Comparison of ENCODE assay signal across 10 cellular contexts in the genomic region with DNA sequence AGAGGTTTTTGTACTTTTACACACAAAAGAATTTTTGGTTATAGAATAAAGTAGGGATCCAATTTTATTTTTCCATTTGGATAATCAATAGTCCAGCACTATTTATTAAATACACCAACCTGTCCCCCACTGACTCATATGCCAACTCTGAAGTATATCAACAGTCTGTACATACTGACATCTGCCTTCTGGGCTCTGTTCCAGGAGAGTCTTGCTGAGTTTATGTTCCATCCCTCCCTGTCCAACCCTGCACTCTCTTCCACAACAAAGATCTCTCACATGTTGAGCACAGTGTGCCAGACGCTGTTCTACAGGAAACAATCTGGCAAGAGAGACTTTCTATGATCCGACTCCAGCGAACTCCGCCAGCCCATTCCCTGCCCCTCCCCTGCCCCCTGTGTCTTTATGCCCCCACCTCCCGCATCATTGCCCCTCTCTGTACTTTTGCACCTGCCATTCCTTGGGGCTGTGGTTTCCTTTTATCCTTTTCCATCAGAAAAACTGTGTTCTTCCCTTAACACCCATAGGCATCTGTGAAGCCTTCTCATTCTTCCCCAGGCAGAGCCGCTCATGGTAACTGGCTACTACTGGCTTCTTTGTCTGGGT. TPM values are rescaled to one million over a fixed set of nuclear protein-coding genes. Genes with fewer than 3 reads are reported as not detected.
DNase-seq lines count a peak whose midpoint lies in the region; ATAC-seq, FAIRE-seq and TF ChIP-seq lines count a peak whose summit lies in the region.
"Had no signal": no experiment of that assay in that cellular context is flagged by ENCODE, and none has a peak within 500 bp of the region (broad histone marks: within the 10 kb centered on the region; RNA-seq: fewer than 3 reads in every experiment).

No MANE protein-coding gene starts in this region.

- H3K9me3 ChIP-seq in pancreas: no peaks in the 10 kb centered on the region

- H3K36me3 ChIP-seq in pancreas: no peaks in the 10 kb centered on the region

- intact Hi-C loops in pancreas (cut with DNase I): loop anchor here in 1 of 3 donors (10.0 kb wide), 1 partner anchor 265 kb away; no protein-coding TSS in a partner anchor

- H3K9me3 Mint-ChIP-seq in glutamatergic neuron (ENCODE audit: unreplicated experiment): peaks cover 14% of the 10 kb centered on the region
- H3K9me3 Mint-ChIP-seq in activated CD8-positive, alpha-beta T cell treated with anti-CD3 and anti-CD28 coated beads, Interleukin-2, amount 10 ng/mL, durations not matched to agents 7 days and 5 days (ENCODE audit: insufficient read depth): peaks cover 7% of the 10 kb centered on the region

- POLR2A ChIA-PET in activated CD8-positive, alpha-beta T cell treated with anti-CD3 and anti-CD28 coated beads, Interleukin-2, amount 10 ng/mL, durations not matched to agents 7 days and 5 days (lab: Charles Lee): no interaction called here

- peak; percentile 47 for DNase-seq in ELR (ENCODE audit: low read depth)
- peak; percentile 49 for DNase-seq in NCI-H2227 (lab: John Stamatoyannopoulos, UW; ENCODE audit: unreplicated experiment)
- peak; percentile 97 for DNase-seq in choroid plexus epithelial cell (ENCODE audit: low read depth)
- DNase-seq in pancreas: peak in 3 of 6 donors; percentile 46 to 49 (median 48)
- DNase-seq in hypothalamus (lab: John Stamatoyannopoulos, UW): no peak
- no peak for DNase-seq in glutamatergic neuron
- DNase-seq in activated CD8-positive, alpha-beta T cell treated with anti-CD3 and anti-CD28 coated beads, Interleukin-2, amount 10 ng/mL, durations not matched to agents 7 days and 5 days: no peak
- DNase-seq: activated CD8-positive, alpha-beta memory T cell treated with anti-CD3 and anti-CD28 coated beads, Interleukin-2, amount 10 ng/mL, durations not matched to agents 7 days and 5 days had no signal

- peak; percentile 79 to 88 (median 87) for ATAC-seq in pancreas
- ATAC-seq in HG02623 (IDR thresholded peaks at IDR 0.05; ENCODE audit: unreplicated experiment): no peak
- no peak for ATAC-seq in activated CD8-positive, alpha-beta T cell treated with anti-CD3 and anti-CD28 coated beads, Interleukin-2, amount 10 ng/mL, durations not matched to agents 7 days and 5 days
- ATAC-seq: activated CD8-positive, alpha-beta memory T cell treated with anti-CD3 and anti-CD28 coated beads, Interleukin-2, amount 10 ng/mL, durations not matched to agents 7 days and 5 days had no signal

- no peaks in the 10 kb centered on the region for H3K4me1 ChIP-seq in pancreas

- CTCF ChIA-PET in activated CD8-positive, alpha-beta T cell treated with anti-CD3 and anti-CD28 coated beads, Interleukin-2, amount 10 ng/mL, durations not matched to agents 7 days and 5 days (lab: Charles Lee): no interaction called here

- no peak for TF ChIP-seq CTCF in choroid plexus epithelial cell (conservative IDR thresholded peaks at IDR 0.05; ENCODE audit: low read depth, low read length)
- no peak for TF ChIP-seq CTCF in pancreas (IDR thresholded peaks at IDR 0.05)
- no peak for TF ChIP-seq CTCF in glutamatergic neuron (IDR thresholded peaks at IDR 0.05; ENCODE audit: partially characterized antibody, unreplicated experiment)

- peaks cover 20% of the 10 kb centered on the region for H3K4me1 Mint-ChIP-seq in glutamatergic neuron (ENCODE audit: low read depth, unreplicated experiment)
- no peaks in the 10 kb centered on the region for H3K4me1 Mint-ChIP-seq in activated CD8-positive, alpha-beta T cell treated with anti-CD3 and anti-CD28 coated beads, Interleukin-2, amount 10 ng/mL, durations not matched to agents 7 days and 5 days (ENCODE audit: low read depth)
- H3K4me1 Mint-ChIP-seq: activated CD8-positive, alpha-beta memory T cell treated with anti-CD3 and anti-CD28 coated beads, Interleukin-2, amount 10 ng/mL, durations not matched to agents 7 days and 5 days had no signal

- 8 to 10% methylated on average over 6 of the region's 6 CpGs for WGBS in pancreas, 2 donors

- H3K27ac Mint-ChIP-seq in glutamatergic neuron (ENCODE audit: unreplicated experiment): no peak overlapping the region
- no peak overlapping the region for H3K27ac Mint-ChIP-seq in activated CD8-positive, alpha-beta T cell treated with anti-CD3 and anti-CD28 coated beads, Interleukin-2, amount 10 ng/mL, durations not matched to agents 7 days and 5 days
- H3K27ac Mint-ChIP-seq: activated CD8-positive, alpha-beta memory T cell treated with anti-CD3 and anti-CD28 coated beads, Interleukin-2, amount 10 ng/mL, durations not matched to agents 7 days and 5 days had no signal

- no peak overlapping the region for H3K4me3 ChIP-seq in choroid plexus epithelial cell (ENCODE audit: low read depth, low read length)
- no peak overlapping the region for H3K4me3 ChIP-seq in pancreas

- no peaks in the 10 kb centered on the region for H3K27me3 ChIP-seq in pancreas

- FAIRE-seq in pancreas (lab: Jason Lieb, UNC): no peak

- no peak overlapping the region for H3K27ac ChIP-seq in pancreas

- H3K27me3 Mint-ChIP-seq in glutamatergic neuron (ENCODE audit: unreplicated experiment): peaks cover 3% of the 10 kb centered on the region
- H3K27me3 Mint-ChIP-seq in activated CD8-positive, alpha-beta T cell treated with anti-CD3 and anti-CD28 coated beads, Interleukin-2, amount 10 ng/mL, durations not matched to agents 7 days and 5 days (ENCODE audit: low read depth): peaks cover 37% of the 10 kb centered on the region

- H3K36me3 Mint-ChIP-seq in glutamatergic neuron (ENCODE audit: unreplicated experiment): peaks cover 14% of the 10 kb centered on the region
- peaks cover 3% of the 10 kb centered on the region for H3K36me3 Mint-ChIP-seq in activated CD8-positive, alpha-beta T cell treated with anti-CD3 and anti-CD28 coated beads, Interleukin-2, amount 10 ng/mL, durations not matched to agents 7 days and 5 days (ENCODE audit: low read depth)
- H3K36me3 Mint-ChIP-seq: activated CD8-positive, alpha-beta memory T cell treated with anti-CD3 and anti-CD28 coated beads, Interleukin-2, amount 10 ng/mL, durations not matched to agents 7 days and 5 days had no signal

- H3K4me3 Mint-ChIP-seq in glutamatergic neuron (ENCODE audit: unreplicated experiment): no peak overlapping the region
- no peak overlapping the region for H3K4me3 Mint-ChIP-seq in activated CD8-positive, alpha-beta T cell treated with anti-CD3 and anti-CD28 coated beads, Interleukin-2, amount 10 ng/mL, durations not matched to agents 7 days and 5 days
- H3K4me3 Mint-ChIP-seq: activated CD8-positive, alpha-beta memory T cell treated with anti-CD3 and anti-CD28 coated beads, Interleukin-2, amount 10 ng/mL, durations not matched to agents 7 days and 5 days had no signal

RNA-seq across cellular contexts. Expression of gene LACTBL1, which starts 3.3 kb away (rescaled TPM):
- total RNA-seq in pancreas (not detected), glutamatergic neuron (ENCODE audit: unreplicated experiment) (not detected)
- not detected for polyA plus RNA-seq in pancreas
- not detected for total RNA-seq in activated CD8-positive, alpha-beta T cell treated with anti-CD3 and anti-CD28 coated beads, Interleukin-2, amount 10 ng/mL, durations not matched to agents 7 days and 5 days
- total RNA-seq: activated CD8-positive, alpha-beta memory T cell treated with anti-CD3 and anti-CD28 coated beads, Interleukin-2, amount 10 ng/mL, durations not matched to agents 7 days and 5 days had no signal
- polyA plus RNA-seq: thymus had no signal

RNA-seq across cellular contexts. Expression of gene TEX46, which starts 46.3 kb away (rescaled TPM):
- total RNA-seq in pancreas (not detected), glutamatergic neuron (ENCODE audit: unreplicated experiment) (not detected)
- polyA plus RNA-seq in pancreas: not detected
- not detected for total RNA-seq in activated CD8-positive, alpha-beta T cell treated with anti-CD3 and anti-CD28 coated beads, Interleukin-2, amount 10 ng/mL, durations not matched to agents 7 days and 5 days
- total RNA-seq: activated CD8-positive, alpha-beta memory T cell treated with anti-CD3 and anti-CD28 coated beads, Interleukin-2, amount 10 ng/mL, durations not matched to agents 7 days and 5 days had no signal

RNA-seq across cellular contexts. Expression of gene KDM1A, which starts 49.9 kb away (rescaled TPM):
- total RNA-seq in pancreas: 10 to 100 TPM; 20.6 to 31.9 (median 22.9) TPM
- polyA plus RNA-seq in pancreas: 10 to 100 TPM; 13.7 to 30.0 TPM
- 301 TPM for total RNA-seq in glutamatergic neuron (ENCODE audit: unreplicated experiment)
- total RNA-seq in activated CD8-positive, alpha-beta T cell treated with anti-CD3 and anti-CD28 coated beads, Interleukin-2, amount 10 ng/mL, durations not matched to agents 7 days and 5 days: 10 to 100 TPM; 53.4 to 54.7 TPM

Comparison
In these comparisons a context has a peak if more than half of its experiments do, and no peak if none do; other contexts are left out.
1. DNase-seq: peak in ELR (single experiment), NCI-H2227 (single experiment) and choroid plexus epithelial cell (single experiment); none in hypothalamus (0 of 51), glutamatergic neuron (single experiment) and activated CD8-positive, alpha-beta T cell treated with anti-CD3 and anti-CD28 coated beads, Interleukin-2, amount 10 ng/mL, durations not matched to agents 7 days and 5 days (single experiment).
2. ATAC-seq: peak in pancreas (4 of 4); none in HG02623 (single experiment) and activated CD8-positive, alpha-beta T cell treated with anti-CD3 and anti-CD28 coated beads, Interleukin-2, amount 10 ng/mL, durations not matched to agents 7 days and 5 days (single experiment).